Comparison of ENCODE assay signal across 27 cellular contexts in the genomic region with DNA sequence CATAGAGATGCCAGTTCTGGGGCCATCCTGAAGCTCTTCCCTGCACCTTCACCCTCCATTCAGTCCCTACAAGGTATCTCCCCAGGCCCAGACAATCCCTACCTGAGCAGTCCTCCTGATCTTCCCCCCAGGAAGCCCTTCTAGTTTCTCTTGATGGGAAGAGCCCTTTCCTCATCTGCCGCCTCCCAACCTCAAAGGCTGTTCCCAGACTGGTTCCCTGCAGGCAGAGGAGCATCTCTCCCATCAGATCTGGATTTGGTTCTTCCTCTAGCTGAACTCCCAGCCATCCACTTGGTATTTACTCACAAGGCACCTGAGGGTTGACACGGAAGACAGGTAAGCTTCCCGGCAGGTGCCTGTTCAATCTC. TPM values are rescaled to one million over a fixed set of nuclear protein-coding genes. Genes with fewer than 3 reads are reported as not detected.
DNase-seq lines count a peak whose midpoint lies in the region; ATAC-seq and TF ChIP-seq lines count a peak whose summit lies in the region.
"Had no signal": no experiment of that assay in that cellular context is flagged by ENCODE, and none has a peak within 500 bp of the region (broad histone marks: within the 10 kb centered on the region; RNA-seq: fewer than 3 reads in every experiment).

No MANE protein-coding gene starts in this region.

- H3K9me3 Mint-ChIP-seq in neural crest cell: peaks cover 7% of the 10 kb centered on the region
- H3K9me3 Mint-ChIP-seq: stimulated activated naive CD8-positive, alpha-beta T cell treated with anti-CD3 and anti-CD28 coated beads, Interleukin-15, Interleukin-2, amounts not matched to agents 100 ng/mL and 50 ng/mL, for 24 hours had no signal

- H4K20me1 ChIP-seq in BLaER1: no peaks in the 10 kb centered on the region
- no peaks in the 10 kb centered on the region for H4K20me1 ChIP-seq in hepatocyte (ENCODE audit: insufficient read depth, poor library complexity, severe bottlenecking)

- peaks cover 92% of the 10 kb centered on the region for H3K4me1 Mint-ChIP-seq in neural crest cell

- in situ Hi-C loops in brain microvascular endothelial cell (cut with HindIII; ENCODE audit: low pct_ligation_motif_present, low sequenced_read_pairs): no loop called here

- no peak overlapping the region for H2AFZ ChIP-seq in hepatocyte

- peaks cover 89% of the 10 kb centered on the region for H3K4me1 ChIP-seq in BLaER1
- H3K4me1 ChIP-seq in NT2/D1 (ENCODE audit: insufficient read depth, insufficient read length): peaks cover 19% of the 10 kb centered on the region
- peaks cover 6% of the 10 kb centered on the region for H3K4me1 ChIP-seq in hepatocyte (ENCODE audit: insufficient read depth)

- H3K4me2 ChIP-seq in BLaER1 (peak overlapping the region; percentile 95), hepatocyte (peak overlapping the region; percentile 64)
- H3K4me2 ChIP-seq: KMS-11 had no signal

- 73% methylated on average over 3 of the region's 3 CpGs for WGBS in hepatocyte (ENCODE audit: low lambda C conversion rate, missing lambda C conversion rate)

- H3K4me3 Mint-ChIP-seq in neural crest cell: peak overlapping the region; percentile 80
- H3K4me3 Mint-ChIP-seq: activated CD8-positive, alpha-beta T cell treated with anti-CD3 and anti-CD28 coated beads, Interleukin-2, amount 10 ng/mL, durations not matched to agents 7 days and 5 days; stimulated activated naive CD8-positive, alpha-beta T cell treated with anti-CD3 and anti-CD28 coated beads, Interleukin-15, Interleukin-2, amounts not matched to agents 100 ng/mL and 50 ng/mL, for 24 hours had no signal

- H3K9me3 ChIP-seq in BLaER1 (0 out of 2 replicates have a peak, but pooled peaks cover 9% of the 10 kb centered on the region), NT2/D1 (ENCODE audit: insufficient read depth, low read length) (no peaks in the 10 kb centered on the region), hepatocyte (ENCODE audit: low read depth) (no peaks in the 10 kb centered on the region)
- H3K9me3 ChIP-seq: tibial artery had no signal

- H3K9me2 ChIP-seq in hepatocyte (replicated peaks; ENCODE audit: insufficient read depth): no peaks in the 10 kb centered on the region

- peak overlapping the region; percentile 96 for H3K27ac Mint-ChIP-seq in neural crest cell (ENCODE audit: unreplicated experiment)
- H3K27ac Mint-ChIP-seq: activated CD8-positive, alpha-beta T cell treated with anti-CD3 and anti-CD28 coated beads, Interleukin-2, amount 10 ng/mL, durations not matched to agents 7 days and 5 days; stimulated activated naive CD8-positive, alpha-beta T cell treated with anti-CD3 and anti-CD28 coated beads, Interleukin-15, Interleukin-2, amounts not matched to agents 100 ng/mL and 50 ng/mL, for 24 hours had no signal

- H3K4me3 ChIP-seq in BLaER1: peak overlapping the region; percentile 56
- H3K4me3 ChIP-seq in NT2/D1 (ENCODE audit: insufficient read length, low read depth): peak overlapping the region; percentile 26
- no peak overlapping the region for H3K4me3 ChIP-seq in hepatocyte
- H3K4me3 ChIP-seq in brain microvascular endothelial cell (ENCODE audit: low read depth, low read length): no peak overlapping the region
- H3K4me3 ChIP-seq: tibial artery had no signal

- peaks cover 55% of the 10 kb centered on the region for H3K27me3 Mint-ChIP-seq in neural crest cell (ENCODE audit: low read depth)

- ATAC-seq in HG02759 (IDR thresholded peaks at IDR 0.05; ENCODE audit: unreplicated experiment) (no peak), HG03460 (IDR thresholded peaks at IDR 0.05; ENCODE audit: unreplicated experiment) (no peak)
- ATAC-seq: activated CD8-positive, alpha-beta T cell treated with anti-CD3 and anti-CD28 coated beads, Interleukin-2, amount 10 ng/mL, durations not matched to agents 7 days and 5 days; left ventricle myocardium superior had no signal

- DNase-seq in NT2/D1 (ENCODE audit: low read depth, low spot score) (no peak), hepatocyte (ENCODE audit: low spot score) (no peak), neural crest cell (ENCODE audit: low read depth, low spot score) (no peak), brain microvascular endothelial cell (no peak), NCI-H748 treated with DMSO at 0.1 percent for 48 hours (lab: John Stamatoyannopoulos, UW) (no peak)
- DNase-seq: activated CD4-positive, CD25-positive, alpha-beta regulatory T cell treated with anti-CD3 and anti-CD28 coated beads, Interleukin-2, amount 50 U/mL, for 72 hours; activated CD8-positive, alpha-beta T cell treated with anti-CD3 and anti-CD28 coated beads, Interleukin-2, amount 10 ng/mL, durations not matched to agents 7 days and 5 days; AML-193; COR-L47; cortex of kidney; DND-41; left ventricle myocardium superior; NCI-H1694; NCI-H2171 treated with DMSO at 0.1 percent for 48 hours; NCI-H526 treated with DMSO at 0.1 percent for 48 hours; occipital lobe; OCI-M1; stimulated activated CD4-positive, alpha-beta T cell treated with anti-CD3 and anti-CD28 coated beads, Interleukin-12 subunit alpha, Interleukin-12 subunit beta, amount 100 ng/mL, for 4 hours; stimulated activated CD4-positive, alpha-beta T cell treated with anti-CD3 and anti-CD28 coated beads, Interleukin-4, amount 100 ng/mL, for 4 hours; T1000; tibial artery had no signal

- H3K36me3 ChIP-seq in BLaER1: no peaks in the 10 kb centered on the region
- H3K36me3 ChIP-seq in NT2/D1 (ENCODE audit: insufficient read depth, insufficient read length, low read length): no peaks in the 10 kb centered on the region
- no peaks in the 10 kb centered on the region for H3K36me3 ChIP-seq in hepatocyte (replicated peaks; ENCODE audit: insufficient read depth, low read depth)
- H3K36me3 ChIP-seq in brain microvascular endothelial cell (replicated peaks): no peaks in the 10 kb centered on the region
- H3K36me3 ChIP-seq: tibial artery had no signal

- no peaks in the 10 kb centered on the region for H3K36me3 Mint-ChIP-seq in neural crest cell (ENCODE audit: low read depth)

- H3K9ac ChIP-seq in BLaER1 (peak overlapping the region; percentile 88), NT2/D1 (ENCODE audit: insufficient read length, low read depth) (peak overlapping the region; percentile 62)
- H3K9ac ChIP-seq: KMS-11 had no signal

- TF ChIP-seq CTCF in hepatocyte (IDR thresholded peaks at IDR 0.05; ENCODE audit: poor library complexity) (no peak), neural crest cell (conservative IDR thresholded peaks at IDR 0.05) (no peak), brain microvascular endothelial cell (IDR thresholded peaks at IDR 0.05; ENCODE audit: low read depth, low read length, missing control alignments) (no peak)

- H3K79me2 ChIP-seq in hepatocyte: no peaks in the 10 kb centered on the region

- H3K27ac ChIP-seq in BLaER1 (peak overlapping the region; percentile 97), hepatocyte (no peak overlapping the region), brain microvascular endothelial cell (no peak overlapping the region)
- H3K27ac ChIP-seq: KMS-11, tibial artery had no signal

- H3K27me3 ChIP-seq in BLaER1 (no peaks in the 10 kb centered on the region), NT2/D1 (ENCODE audit: insufficient read depth, insufficient read length) (no peaks in the 10 kb centered on the region), hepatocyte (peaks cover 33% of the 10 kb centered on the region), brain microvascular endothelial cell (replicated peaks) (peaks cover 22% of the 10 kb centered on the region)

RNA-seq across cellular contexts. Expression of a gene that starts 24.6 kb away (rescaled TPM):
- total RNA-seq in hepatocyte (114 and 141 TPM in 2 replicates), neural crest cell (248 and 256 TPM in 2 replicates)
- 168 and 171 TPM in 2 replicates for polyA plus RNA-seq in hepatocyte

RNA-seq across cellular contexts. Expression of a gene that starts 55.8 kb away (rescaled TPM):
- total RNA-seq in hepatocyte: 2.4 and 3.6 TPM in 2 replicates
- polyA plus RNA-seq in hepatocyte: 5.5 and 5.6 TPM in 2 replicates
- 322 and 334 TPM in 2 replicates for total RNA-seq in neural crest cell
- total RNA-seq: glomerular endothelial cell had no signal

Comparison
In these comparisons a context has a peak if more than half of its experiments do, and no peak if none do; other contexts are left out.
1. H3K4me3 ChIP-seq: peak in BLaER1 (single experiment) and NT2/D1 (single experiment); none in hepatocyte (single experiment) and brain microvascular endothelial cell (single experiment).
2. RNA of a gene that starts 55.8 kb away (total RNA-seq): 322 to 334 TPM in neural crest cell; 2.4 to 3.6 TPM in hepatocyte; every median in the first group is over 10 times any median in the second.